ENCODE assay signal across 10 cellular contexts in genomic region chr4:83340692-83341343, GRCh38. TPM values are rescaled to one million over a fixed set of nuclear protein-coding genes. Genes with fewer than 3 reads are reported as not detected.
A peak's percentile ranks its signal among the peaks of the same experiment; 100 is the strongest.
DNase-seq lines count a peak whose midpoint lies in the region; ATAC-seq, FAIRE-seq and TF ChIP-seq lines count a peak whose summit lies in the region.
"Had no signal": no experiment of that assay in that cellular context is flagged by ENCODE, and none has a peak within 500 bp of the region (broad histone marks: within the 10 kb centered on the region; RNA-seq: fewer than 3 reads in every experiment).

No MANE protein-coding gene starts in this region.

- peaks cover 3% of the 10 kb centered on the region for H3K36me3 Mint-ChIP-seq in central memory CD8-positive, alpha-beta T cell (ENCODE audit: insufficient read depth)

- H3K9me3 Mint-ChIP-seq in central memory CD8-positive, alpha-beta T cell = no peaks in the 10 kb centered on the region

- peak overlapping the region; percentile 31 for H3K4me3 Mint-ChIP-seq in central memory CD8-positive, alpha-beta T cell

- peaks cover 44% of the 10 kb centered on the region for H3K27me3 Mint-ChIP-seq in central memory CD8-positive, alpha-beta T cell

- DNase-seq in GM12891 (ENCODE audit: insufficient read length, low spot score) = no peak
- peak; percentile 40 for DNase-seq in H4 (ENCODE audit: low spot score)
- peak; percentile 36 for DNase-seq in OCI-M1 (lab: John Stamatoyannopoulos, UW)
- DNase-seq in central memory CD8-positive, alpha-beta T cell (ENCODE audit: low spot score in 2 of 2) = peak in 1 of 2 donors; percentile 31
- DNase-seq in sigmoid colon = no peak
- DNase-seq in T-helper 9 cell = no peak
- DNase-seq: stomach had no signal

- H3K4me1 Mint-ChIP-seq in central memory CD8-positive, alpha-beta T cell = peaks cover 20% of the 10 kb centered on the region

- peak overlapping the region; percentile 30 for H3K27ac Mint-ChIP-seq in central memory CD8-positive, alpha-beta T cell (ENCODE audit: low read depth)

- peaks cover 0 to 3% (median under 1%) of the 10 kb centered on the region in 3 donors for H3K27me3 ChIP-seq in sigmoid colon

- H3K4me1 ChIP-seq in sigmoid colon = no peaks in the 10 kb centered on the region
- H3K4me1 ChIP-seq: parathyroid adenoma, stomach had no signal

- H3K4me3 ChIP-seq in sigmoid colon = no peak overlapping the region
- H3K4me3 ChIP-seq: stomach had no signal

- WGBS in sigmoid colon, 2 donors = 40 to 73% methylated on average over 2 of the region's 2 CpGs

- TF ChIP-seq EP300 in sigmoid colon (IDR thresholded peaks at IDR 0.05) = no peak

- H3K9me3 ChIP-seq in sigmoid colon = peaks cover 0 to 7% (median under 1%) of the 10 kb centered on the region in 4 donors

- TF ChIP-seq CTCF in sigmoid colon (IDR thresholded peaks at IDR 0.05) = no peak

- intact Hi-C loops in sigmoid colon (cut with DNase I) = no loop called here

- no peak for TF ChIP-seq POLR2A in GM12891 (IDR thresholded peaks at IDR 0.05; ENCODE audit: low read depth, low read length)
- no peak for TF ChIP-seq POLR2A in sigmoid colon (IDR thresholded peaks at IDR 0.05)

- H3K27ac ChIP-seq in sigmoid colon = no peak overlapping the region
- H3K27ac ChIP-seq: parathyroid adenoma, stomach had no signal

- ATAC-seq in central memory CD8-positive, alpha-beta T cell (replicated peaks; ENCODE audit: extremely low read depth, poor library complexity, severe bottlenecking) = peak; percentile 93
- ATAC-seq in HG02571 (IDR thresholded peaks at IDR 0.05; ENCODE audit: unreplicated experiment) (no peak), SK-N-SH treated with all-trans-retinoic acid at 6 μM for 48 hours (no peak)

- FAIRE-seq in GM12891 (lab: Jason Lieb, UNC) = peak; percentile 35

- H3K36me3 ChIP-seq in sigmoid colon = no peaks in the 10 kb centered on the region
- H3K36me3 ChIP-seq: stomach had no signal

TF ChIP-seq in GM12891, 5 proteins besides CTCF, POLR2A, EP300 and RAD21:
- no peak for TF ChIP-seq POU2F2 (IDR thresholded peaks at IDR 0.05; ENCODE audit: low read depth, low read length)

TF ChIP-seq in SK-N-SH treated with all-trans-retinoic acid at 6 μM for 48 hours, 23 proteins besides CTCF, POLR2A, EP300 and RAD21:
- TF ChIP-seq ZFP3 (CRISPR knock-in tag; IDR thresholded peaks at IDR 0.05) (no peak), PPARA (CRISPR knock-in tag; IDR thresholded peaks at IDR 0.05; ENCODE audit: borderline replicate concordance) (no peak), ISL1 (CRISPR knock-in tag; IDR thresholded peaks at IDR 0.05) (no peak), ZNF8 (CRISPR knock-in tag; IDR thresholded peaks at IDR 0.05) (no peak), RARB (CRISPR knock-in tag; IDR thresholded peaks at IDR 0.05) (no peak), CREB5 (CRISPR knock-in tag; IDR thresholded peaks at IDR 0.05; ENCODE audit: low read depth) (no peak), ARNTL (CRISPR knock-in tag; IDR thresholded peaks at IDR 0.05; ENCODE audit: borderline replicate concordance, low read depth) (no peak), SNAI2 (CRISPR knock-in tag; IDR thresholded peaks at IDR 0.05) (no peak), ZFP30 (CRISPR knock-in tag; IDR thresholded peaks at IDR 0.05) (no peak), ZC3H10 (CRISPR knock-in tag; IDR thresholded peaks at IDR 0.05) (no peak), CSRNP3 (CRISPR knock-in tag; IDR thresholded peaks at IDR 0.05) (no peak)

RNA-seq across cellular contexts. Expression of gene HPSE, which starts 6.2 kb away (rescaled TPM):
- not detected for polyA plus RNA-seq in GM12891 (2012; ENCODE audit: low read depth, missing spikeins)
- total RNA-seq in H4 (2014; rRNA removed; shearing (Covaris generic)) = 5.2 and 5.6 TPM in 2 replicates
- total RNA-seq in sigmoid colon = under 1 TPM; 0.54 to 0.71 (median 0.61) TPM
- 1 to 10 TPM; 1.2 to 7.3 (median 6.0) TPM for polyA plus RNA-seq in sigmoid colon

RNA-seq across cellular contexts. Expression of gene COQ2, which starts 56.2 kb away (rescaled TPM):
- 3.4 TPM for polyA plus RNA-seq in GM12891 (2012; ENCODE audit: low read depth, missing spikeins)
- 23.9 and 39.4 TPM in 2 replicates for total RNA-seq in H4 (2014; rRNA removed; shearing (Covaris generic))
- 1 to 10 TPM; 5.6 to 7.8 (median 7.2) TPM for total RNA-seq in sigmoid colon
- polyA plus RNA-seq in sigmoid colon = 10 to 100 TPM; 10.8 to 16.8 (median 12.7) TPM

Comparison
In these comparisons a context has a peak if more than half of its experiments do, and no peak if none do; other contexts are left out.
1. DNase-seq: peak in H4 (single experiment) and OCI-M1 (single experiment); none in GM12891 (single experiment), sigmoid colon (single experiment) and T-helper 9 cell (single experiment).